Comparison of ENCODE assay signal across 14 cellular contexts in genomic region chr9:115170674-115171073, GRCh38. TPM values are rescaled to one million over a fixed set of nuclear protein-coding genes. Genes with fewer than 3 reads are reported as not detected.
A peak's percentile ranks its signal among the peaks of the same experiment; 100 is the strongest.
DNase-seq lines count a peak whose midpoint lies in the region; ATAC-seq and TF ChIP-seq lines count a peak whose summit lies in the region.
"Had no signal": no experiment of that assay in that cellular context is flagged by ENCODE, and none has a peak within 500 bp of the region (broad histone marks: within the 10 kb centered on the region; RNA-seq: fewer than 3 reads in every experiment).

No MANE protein-coding gene starts in this region.

- H3K4me1 Mint-ChIP-seq in natural killer cell treated with Interleukin-12 subunit alpha and Interleukin-12 subunit beta and Interleukin-15 and Interleukin-18, amount 100 ng/mL, for 72 hours (ENCODE audit: low read depth in 2 of 2): no peaks in the 10 kb centered on the region

- intact Hi-C loops in HCT116 (cut with micrococcal nuclease): no loop called here
- intact Hi-C loops in vagina (cut with DNase I): no loop called here

- TF ChIP-seq CTCF in HCT116 (IDR thresholded peaks at IDR 0.05 in 2 of 3, conservative IDR thresholded peaks at IDR 0.05 in 1 of 3; ENCODE audit: borderline replicate concordance in 1 of 3, insufficient read depth in 1 of 3, low read depth in 2 of 3, low read length in 2 of 3) (no peak), vagina (IDR thresholded peaks at IDR 0.05) (no peak)

- no peak for TF ChIP-seq POLR2A in HCT116 (IDR thresholded peaks at IDR 0.05; ENCODE audit: borderline replicate concordance, extremely low read depth, insufficient read depth, insufficient read length)
- no peak for TF ChIP-seq POLR2A in vagina (IDR thresholded peaks at IDR 0.05)

- no peaks in the 10 kb centered on the region for H3K36me3 Mint-ChIP-seq in natural killer cell treated with Interleukin-12 subunit alpha and Interleukin-12 subunit beta and Interleukin-15 and Interleukin-18, amount 100 ng/mL, for 72 hours

- no peaks in the 10 kb centered on the region for H3K9me2 ChIP-seq in HCT116 (ENCODE audit: insufficient read depth)

- no peak overlapping the region for H3K9ac ChIP-seq in HCT116 (ENCODE audit: low read length)
- H3K9ac ChIP-seq in SK-N-MC (ENCODE audit: insufficient read length): no peak overlapping the region

- ATAC-seq in HCT116 (peak; percentile 87), HG03571 (IDR thresholded peaks at IDR 0.05; ENCODE audit: unreplicated experiment) (no peak)
- ATAC-seq in natural killer cell treated with Interleukin-12 subunit alpha and Interleukin-12 subunit beta and Interleukin-15 and Interleukin-18, amount 100 ng/mL, for 72 hours: no peak

- H3K4me3 Mint-ChIP-seq in natural killer cell treated with Interleukin-12 subunit alpha and Interleukin-12 subunit beta and Interleukin-15 and Interleukin-18, amount 100 ng/mL, for 72 hours: no peak overlapping the region

- peak overlapping the region; percentile 59 for H2AFZ ChIP-seq in HCT116 (ENCODE audit: low read depth, low read length, poor library complexity, severe bottlenecking)

- H3K4me2 ChIP-seq in HCT116 (ENCODE audit: low read length): peak overlapping the region; percentile 57

- RAD21 ChIA-PET in HCT116 (lab: Charles Lee; ENCODE audit: low non-redundant PET in 1 of 2, low total read pairs in 2 of 2, uncharacterized antibody in 2 of 2, unreplicated experiment in 2 of 2): no interaction called here

- H3K4me3 ChIP-seq in HCT116 (replicated peaks in 1 of 2; ENCODE audit: low read depth in 1 of 2, low read length in 2 of 2): 0 out of 4 replicates have a peak overlapping the region, but pooled peaks of 1 of the 2 experiments have one; percentile 5
- H3K4me3 ChIP-seq in SK-N-MC: no peak overlapping the region
- no peak overlapping the region for H3K4me3 ChIP-seq in vagina

- H3K27ac ChIP-seq in HCT116 (ENCODE audit: low read depth, low read length) (no peak overlapping the region), SK-N-MC (peak overlapping the region; percentile 12; the same call in 1 of the 2 replicates), vagina (no peak overlapping the region)

- CTCF ChIA-PET in HCT116 (lab: Charles Lee): no interaction called here

- H3K79me2 ChIP-seq in HCT116 (ENCODE audit: insufficient read depth, low read length): no peaks in the 10 kb centered on the region

- H3K4me1 ChIP-seq in HCT116 (ENCODE audit: control insufficient read depth in 1 of 2, insufficient read depth in 2 of 2, low read length in 2 of 2) (peaks cover 11 to 32% of the 10 kb centered on the region in 2 experiments; a peak in 3 of 4 replicates), vagina (no peaks in the 10 kb centered on the region)

- H3K27me3 ChIP-seq in HCT116 (ENCODE audit: insufficient read depth, low read length) (no peaks in the 10 kb centered on the region), vagina (no peaks in the 10 kb centered on the region)

- BruUV-seq in HCT116 (replicated peaks; lab: Mats Ljungman, UMichigan): no TSS peak

- H3K27me3 Mint-ChIP-seq in natural killer cell treated with Interleukin-12 subunit alpha and Interleukin-12 subunit beta and Interleukin-15 and Interleukin-18, amount 100 ng/mL, for 72 hours: peaks cover 13 to 19% of the 10 kb centered on the region in 2 donors

- no peak overlapping the region for H3K27ac Mint-ChIP-seq in natural killer cell treated with Interleukin-12 subunit alpha and Interleukin-12 subunit beta and Interleukin-15 and Interleukin-18, amount 100 ng/mL, for 72 hours

- H3K9me3 ChIP-seq in HCT116 (ENCODE audit: control insufficient read depth in 1 of 2, insufficient read depth in 1 of 2, low read depth in 1 of 2, low read length in 2 of 2): no peaks in the 10 kb centered on the region
- no peaks in the 10 kb centered on the region for H3K9me3 ChIP-seq in SK-N-MC (ENCODE audit: low read depth, low read length)
- H3K9me3 ChIP-seq in vagina: no peaks in the 10 kb centered on the region

- no peaks in the 10 kb centered on the region for H4K20me1 ChIP-seq in HCT116 (ENCODE audit: insufficient read depth)

- H3K9me3 Mint-ChIP-seq in natural killer cell treated with Interleukin-12 subunit alpha and Interleukin-12 subunit beta and Interleukin-15 and Interleukin-18, amount 100 ng/mL, for 72 hours: no peaks in the 10 kb centered on the region

- POLR2A ChIA-PET in HCT116 (lab: Charles Lee): no interaction called here

- no peak for TF ChIP-seq RAD21 in HCT116 (IDR thresholded peaks at IDR 0.05; ENCODE audit: low read depth)

- no peaks in the 10 kb centered on the region for H3K36me3 ChIP-seq in HCT116 (ENCODE audit: control insufficient read depth in 1 of 2, insufficient read depth in 2 of 2, low read length in 2 of 2)
- no peaks in the 10 kb centered on the region for H3K36me3 ChIP-seq in SK-N-MC (ENCODE audit: insufficient read depth, low read length)
- H3K36me3 ChIP-seq in vagina: no peaks in the 10 kb centered on the region

- peak; percentile 48 for DNase-seq in HCT116 (ENCODE audit: low read depth, low spot score)
- no peak for DNase-seq in SK-N-MC (ENCODE audit: low read depth, low spot score)
- DNase-seq in fibroblast of peridontal ligament (ENCODE audit: extremely low read depth): peak; percentile 72
- DNase-seq in renal cortical epithelial cell (ENCODE audit: low read depth): peak; percentile 81
- no peak for DNase-seq in vagina (ENCODE audit: extremely low spot score in 2 of 2)
- no peak for DNase-seq in natural killer cell treated with Interleukin-12 subunit alpha and Interleukin-12 subunit beta and Interleukin-15 and Interleukin-18, amount 100 ng/mL, for 72 hours (ENCODE audit: low spot score)
- no peak for DNase-seq in SKM-1 (lab: John Stamatoyannopoulos, UW; ENCODE audit: unreplicated experiment)
- DNase-seq: activated naive CD4-positive, alpha-beta T cell treated with anti-CD3 and anti-CD28 coated beads, Interleukin-2, amount 50 U/mL, for 16 hours; effector CD4-positive, alpha-beta T cell; NCI-H345; occipital lobe; stimulated activated CD4-positive, alpha-beta T cell treated with anti-CD3 and anti-CD28 coated beads, Interleukin-2, amount 100 ng/mL, for 48 hours; substantia nigra had no signal

TF ChIP-seq in HCT116, 20 proteins besides CTCF, POLR2A, EP300 and RAD21 (continues in another document):
- no peak for TF ChIP-seq CEBPB (IDR thresholded peaks at IDR 0.05; ENCODE audit: low read depth)
- no peak for TF ChIP-seq ZFX (IDR thresholded peaks at IDR 0.05)
- TF ChIP-seq SIN3A (IDR thresholded peaks at IDR 0.05; ENCODE audit: low read depth): no peak
- TF ChIP-seq EZH2 (IDR thresholded peaks at IDR 0.05): no peak
- no peak; the same call in 1 of the 2 replicates for TF ChIP-seq SP1 (IDR thresholded peaks at IDR 0.05; ENCODE audit: low read depth)
- TF ChIP-seq SRF (IDR thresholded peaks at IDR 0.05; ENCODE audit: low read depth): no peak
- peak; percentile 58; the same call in 1 of the 2 replicates for TF ChIP-seq CBX3 (IDR thresholded peaks at IDR 0.05; ENCODE audit: low read depth)
- TF ChIP-seq MAX (IDR thresholded peaks at IDR 0.05): no peak
- peak; percentile 68 for TF ChIP-seq FOSL1 (IDR thresholded peaks at IDR 0.05; ENCODE audit: low read depth)
- no peak for TF ChIP-seq ELF1 (IDR thresholded peaks at IDR 0.05; ENCODE audit: borderline replicate concordance, low read depth)
- peak; percentile 59 for TF ChIP-seq JUND (IDR thresholded peaks at IDR 0.05)
- no peak for TF ChIP-seq ZBTB33 (IDR thresholded peaks at IDR 0.05; ENCODE audit: extremely low read depth, insufficient replicate concordance, low read length)

RNA-seq across cellular contexts. Expression of gene TNC, which starts 52.7 kb away (rescaled TPM):
- 0.49 TPM for total RNA-seq in HCT116 (2021; ENCODE audit: unreplicated experiment)
- polyA plus RNA-seq in HCT116 (2012): 0.61 and 0.62 TPM in 2 replicates
- total RNA-seq in renal cortical epithelial cell: 215 and 425 TPM in 2 replicates
- total RNA-seq in vagina: 18.7 TPM
- under 1 TPM in 1 of 2 donors, not detected in 1; 0.64 TPM for total RNA-seq in natural killer cell treated with Interleukin-12 subunit alpha and Interleukin-12 subunit beta and Interleukin-15 and Interleukin-18, amount 100 ng/mL, for 72 hours

Comparison
In these comparisons a context has a peak if more than half of its experiments do, and no peak if none do; other contexts are left out.
1. DNase-seq: peak in HCT116 (single experiment), fibroblast of peridontal ligament (single experiment) and renal cortical epithelial cell (single experiment); none in SK-N-MC (single experiment), vagina (0 of 2), natural killer cell treated with Interleukin-12 subunit alpha and Interleukin-12 subunit beta and Interleukin-15 and Interleukin-18, amount 100 ng/mL, for 72 hours (single experiment) and SKM-1 (single experiment).
2. RNA of gene TNC, which starts 52.7 kb away (total RNA-seq): 215 to 425 TPM in renal cortical epithelial cell; 18.7 TPM in vagina (single experiment), 0.64 TPM in natural killer cell treated with Interleukin-12 subunit alpha and Interleukin-12 subunit beta and Interleukin-15 and Interleukin-18, amount 100 ng/mL, for 72 hours and 0.49 TPM in HCT116 (single experiment); every median in the first group is over 10 times any median in the second.